Comparison of ENCODE assay signal across 31 cellular contexts in the genomic region with DNA sequence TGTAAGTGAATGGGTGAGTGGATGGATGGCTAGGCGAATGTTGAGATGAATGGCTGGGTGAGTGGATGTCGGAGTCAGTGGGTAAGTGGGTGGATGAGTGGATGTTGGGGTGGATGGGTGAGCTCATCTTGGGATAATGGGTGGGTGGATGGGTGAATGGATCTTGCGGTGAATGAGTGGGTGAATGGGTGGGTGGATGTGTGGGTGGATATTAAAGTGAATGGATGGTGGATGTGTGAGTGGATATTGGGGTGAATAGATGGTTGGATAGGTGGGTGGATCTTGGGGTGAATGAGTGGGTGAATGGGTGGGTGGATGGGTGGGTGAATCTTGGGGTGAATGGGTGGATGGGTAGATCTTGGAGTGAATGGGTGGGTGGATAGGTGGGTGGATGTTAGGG. TPM values are rescaled to one million over a fixed set of nuclear protein-coding genes. Genes with fewer than 3 reads are reported as not detected.
"Had no signal": no experiment of that assay in that cellular context is flagged by ENCODE, and none has a peak within 500 bp of the region (broad histone marks: within the 10 kb centered on the region; RNA-seq: fewer than 3 reads in every experiment).

No MANE protein-coding gene starts in this region.

- H3K36me3 Mint-ChIP-seq: activated CD8-positive, alpha-beta memory T cell treated with anti-CD3 and anti-CD28 coated beads, Interleukin-2, amount 10 ng/mL, durations not matched to agents 7 days and 5 days; activated naive CD4-positive, alpha-beta T cell treated with anti-CD3 and anti-CD28 coated beads, Interleukin-2, amount 50 U/mL, for 24 hours; activated naive CD8-positive, alpha-beta T cell treated with anti-CD3 and anti-CD28 coated beads for 36 hours; brain; T-cell had no signal

- ATAC-seq: activated CD4-positive, CD25-positive, alpha-beta regulatory T cell treated with anti-CD3 and anti-CD28 coated beads, Interleukin-2, amount 50 U/mL, for 24 hours; activated CD8-positive, alpha-beta memory T cell treated with anti-CD3 and anti-CD28 coated beads, Interleukin-2, amount 10 ng/mL, durations not matched to agents 7 days and 5 days; activated CD8-positive, alpha-beta T cell treated with anti-CD3 and anti-CD28 coated beads for 36 hours; T-cell had no signal

- H3K27ac Mint-ChIP-seq: activated B cell treated with CpG ODN at 0.5 μM for 24 hours; activated CD8-positive, alpha-beta memory T cell treated with anti-CD3 and anti-CD28 coated beads, Interleukin-2, amount 10 ng/mL, durations not matched to agents 7 days and 5 days; activated CD8-positive, alpha-beta T cell treated with anti-CD3 and anti-CD28 coated beads for 36 hours; activated naive CD4-positive, alpha-beta T cell treated with anti-CD3 and anti-CD28 coated beads for 36 hours; activated naive CD4-positive, alpha-beta T cell treated with anti-CD3 and anti-CD28 coated beads, Interleukin-2, amount 50 U/mL, for 24 hours; activated naive CD8-positive, alpha-beta T cell treated with anti-CD3 and anti-CD28 coated beads for 36 hours; activated T-helper 1 cell treated with anti-CD3 and anti-CD28 coated beads, Interleukin-12 subunit alpha, Interleukin-12 subunit beta, Interleukin-2, Interleukin-4 antibody, amounts not matched to agents 30 ng/mL and 10 ng/mL and 1 ng/mL, durations not matched to agents 14 hours and 24 hours and 36 hours; activated T-helper 2 cell treated with anti-CD3 and anti-CD28 coated beads, Interferon-gamma antibody, Interleukin-2, Interleukin-4, amounts not matched to agents 10 μg/mL and 5 μg/mL and 100 μg/mL, durations not matched to agents 14 hours and 24 hours and 36 hours; brain; T-cell; T-helper 1 cell treated with Interleukin-12 subunit alpha and Interleukin-12 subunit beta and Interleukin-4 antibody, amounts not matched to agents 30 μg/mL and 1 μg/mL, for 36 hours; T-helper 2 cell treated with Interferon-gamma antibody and Interleukin-4, amounts not matched to agents 5 μg/mL and 100 μg/mL, for 36 hours had no signal

- H3K4me1 Mint-ChIP-seq: activated B cell treated with CpG ODN at 0.5 μM for 24 hours; activated naive CD8-positive, alpha-beta T cell treated with anti-CD3 and anti-CD28 coated beads for 36 hours had no signal

- H3K27me3 Mint-ChIP-seq: activated CD8-positive, alpha-beta T cell treated with anti-CD3 and anti-CD28 coated beads for 36 hours; central memory CD8-positive, alpha-beta T cell had no signal

- DNase-seq: activated B cell treated with CpG ODN at 0.5 μM for 24 hours; activated CD4-positive, alpha-beta T cell treated with anti-CD3 and anti-CD28 coated beads for 48 hours; activated CD4-positive, alpha-beta T cell treated with anti-CD3 and anti-CD28 coated beads, Interleukin-2, amount 50 U/mL, for 1 hour; activated CD4-positive, alpha-beta T cell treated with anti-CD3 and anti-CD28 coated beads, Interleukin-2, amount 50 U/mL, for 48 hours; activated CD8-positive, alpha-beta memory T cell treated with anti-CD3 and anti-CD28 coated beads, Interleukin-2, amount 10 ng/mL, durations not matched to agents 7 days and 5 days; activated CD8-positive, alpha-beta memory T cell treated with anti-CD3 and anti-CD28 coated beads, Interleukin-2, amount 50 U/mL, for 4 hours; activated CD8-positive, alpha-beta T cell treated with anti-CD3 and anti-CD28 coated beads for 36 hours; activated effector memory CD4-positive, alpha-beta T cell treated with anti-CD3 and anti-CD28 coated beads, Interleukin-2, amount 50 U/mL, for 16 hours; activated naive CD4-positive, alpha-beta T cell treated with anti-CD3 and anti-CD28 coated beads for 36 hours; activated naive CD8-positive, alpha-beta T cell treated with anti-CD3 and anti-CD28 coated beads for 36 hours; activated T-cell treated with anti-CD3 and anti-CD28 coated beads, Interleukin-2, amount 50 U/mL, for 1 hour; activated T-cell treated with anti-CD3 and anti-CD28 coated beads, Interleukin-2, amount 50 U/mL, for 48 hours; cortex of kidney; effector CD8-positive, alpha-beta T cell; foreskin fibroblast; head of caudate nucleus; SW 1271; T-cell; T1000; WERI-Rb-1 had no signal

- H3K4me3 Mint-ChIP-seq: activated B cell treated with CpG ODN at 0.5 μM for 24 hours; activated CD8-positive, alpha-beta memory T cell treated with anti-CD3 and anti-CD28 coated beads, Interleukin-2, amount 10 ng/mL, durations not matched to agents 7 days and 5 days; activated CD8-positive, alpha-beta T cell treated with anti-CD3 and anti-CD28 coated beads for 36 hours; activated naive CD4-positive, alpha-beta T cell treated with anti-CD3 and anti-CD28 coated beads for 36 hours; activated naive CD4-positive, alpha-beta T cell treated with anti-CD3 and anti-CD28 coated beads, Interleukin-2, amount 50 U/mL, for 24 hours; activated naive CD8-positive, alpha-beta T cell treated with anti-CD3 and anti-CD28 coated beads for 36 hours; activated T-helper 1 cell treated with anti-CD3 and anti-CD28 coated beads, Interleukin-12 subunit alpha, Interleukin-12 subunit beta, Interleukin-2, Interleukin-4 antibody, amounts not matched to agents 30 ng/mL and 10 ng/mL and 1 ng/mL, durations not matched to agents 14 hours and 24 hours and 36 hours; brain; central memory CD8-positive, alpha-beta T cell; T-cell; T-helper 1 cell treated with Interleukin-12 subunit alpha and Interleukin-12 subunit beta and Interleukin-4 antibody, amounts not matched to agents 30 μg/mL and 1 μg/mL, for 36 hours; T-helper 2 cell treated with Interferon-gamma antibody and Interleukin-4, amounts not matched to agents 5 μg/mL and 100 μg/mL, for 36 hours had no signal

- H3K9me3 Mint-ChIP-seq: activated B cell treated with CpG ODN at 0.5 μM for 24 hours; activated CD8-positive, alpha-beta T cell treated with anti-CD3 and anti-CD28 coated beads for 36 hours; activated naive CD4-positive, alpha-beta T cell treated with anti-CD3 and anti-CD28 coated beads for 36 hours; activated naive CD4-positive, alpha-beta T cell treated with anti-CD3 and anti-CD28 coated beads, Interleukin-2, amount 50 U/mL, for 24 hours; activated naive CD8-positive, alpha-beta T cell treated with anti-CD3 and anti-CD28 coated beads for 36 hours; activated T-helper 2 cell treated with anti-CD3 and anti-CD28 coated beads, Interferon-gamma antibody, Interleukin-2, Interleukin-4, amounts not matched to agents 10 μg/mL and 5 μg/mL and 100 μg/mL, durations not matched to agents 14 hours and 24 hours and 36 hours; T-cell; T-helper 1 cell treated with Interleukin-12 subunit alpha and Interleukin-12 subunit beta and Interleukin-4 antibody, amounts not matched to agents 30 μg/mL and 1 μg/mL, for 36 hours; T-helper 2 cell treated with Interferon-gamma antibody and Interleukin-4, amounts not matched to agents 5 μg/mL and 100 μg/mL, for 36 hours had no signal

RNA-seq across cellular contexts. Expression of gene CMKLR1, which starts 51.9 kb away (rescaled TPM):
- total RNA-seq: activated CD8-positive, alpha-beta memory T cell treated with anti-CD3 and anti-CD28 coated beads for 36 hours; activated CD8-positive, alpha-beta memory T cell treated with anti-CD3 and anti-CD28 coated beads, Interleukin-2, amount 10 ng/mL, durations not matched to agents 7 days and 5 days; activated CD8-positive, alpha-beta T cell treated with anti-CD3 and anti-CD28 coated beads for 36 hours; activated naive CD4-positive, alpha-beta T cell treated with anti-CD3 and anti-CD28 coated beads for 36 hours; activated naive CD8-positive, alpha-beta T cell treated with anti-CD3 and anti-CD28 coated beads for 36 hours; activated T-helper 1 cell treated with anti-CD3 and anti-CD28 coated beads, Interleukin-12 subunit alpha, Interleukin-12 subunit beta, Interleukin-2, Interleukin-4 antibody, amounts not matched to agents 30 ng/mL and 10 ng/mL and 1 ng/mL, durations not matched to agents 14 hours and 24 hours and 36 hours; activated T-helper 2 cell treated with anti-CD3 and anti-CD28 coated beads, Interferon-gamma antibody, Interleukin-2, Interleukin-4, amounts not matched to agents 10 μg/mL and 5 μg/mL and 100 μg/mL, durations not matched to agents 14 hours and 24 hours and 36 hours; cardiac muscle cell; endothelial cell of umbilical vein had no signal
